In the genomic region with DNA sequence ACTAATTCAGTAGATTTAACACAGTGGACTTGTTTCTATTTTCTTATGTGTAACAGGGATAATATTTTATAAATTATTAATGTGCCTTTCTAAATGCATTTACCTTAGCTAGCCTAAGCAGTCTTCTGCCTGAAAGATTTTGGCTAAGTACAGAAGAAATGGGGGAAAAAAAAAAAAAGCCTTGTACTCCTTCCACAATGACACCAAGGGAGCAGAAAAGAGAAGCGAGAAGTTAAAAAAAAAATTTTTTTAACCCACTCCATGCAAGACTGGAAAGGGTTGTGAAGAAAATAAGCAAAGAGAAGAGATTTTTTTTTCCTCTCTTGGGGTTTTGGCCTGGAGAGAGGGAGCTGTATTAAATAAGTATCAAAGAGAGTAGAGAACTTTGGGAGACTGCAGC, we compare ENCODE assay signal across 13 cellular contexts.
DNase-seq lines count a peak whose midpoint lies in the region; ATAC-seq, FAIRE-seq and TF ChIP-seq lines count a peak whose summit lies in the region.
"Had no signal": no experiment of that assay in that cellular context is flagged by ENCODE, and none has a peak within 500 bp of the region (broad histone marks: within the 10 kb centered on the region; RNA-seq: fewer than 3 reads in every experiment).

No MANE protein-coding gene starts in this region.

- H3K9ac ChIP-seq in OCI-LY3 (ENCODE audit: low read length): no peak overlapping the region

- peaks cover 16% of the 10 kb centered on the region for H3K36me3 Mint-ChIP-seq in activated naive CD4-positive, alpha-beta T cell treated with anti-CD3 and anti-CD28 coated beads, Interleukin-2, amount 10 ng/mL, durations not matched to agents 7 days and 5 days

- H3K36me3 ChIP-seq in OCI-LY3 (replicated peaks; ENCODE audit: low read depth, low read length): no peaks in the 10 kb centered on the region
- H3K36me3 ChIP-seq: cardiac muscle cell, pancreas had no signal

- no peaks in the 10 kb centered on the region for H3K9me3 ChIP-seq in OCI-LY3 (ENCODE audit: insufficient read depth, low read length)
- H3K9me3 ChIP-seq: pancreas had no signal

- H3K79me2 ChIP-seq in OCI-LY3 (ENCODE audit: low read length): no peaks in the 10 kb centered on the region

- CTCF ChIA-PET in activated naive CD4-positive, alpha-beta T cell treated with anti-CD3 and anti-CD28 coated beads, Interleukin-2, amount 10 ng/mL, durations not matched to agents 7 days and 5 days (lab: Charles Lee): interaction anchor here (0.8 to 3.8 kb wide), 5 partner anchors 12 to 72 kb away, joined by 3 to 18 read pairs (median 4); no protein-coding TSS in a partner anchor

- no peaks in the 10 kb centered on the region for H3K27me3 Mint-ChIP-seq in activated naive CD4-positive, alpha-beta T cell treated with anti-CD3 and anti-CD28 coated beads, Interleukin-2, amount 10 ng/mL, durations not matched to agents 7 days and 5 days

- peak overlapping the region; percentile 93 for H3K27ac Mint-ChIP-seq in activated naive CD4-positive, alpha-beta T cell treated with anti-CD3 and anti-CD28 coated beads, Interleukin-2, amount 10 ng/mL, durations not matched to agents 7 days and 5 days

- H3K4me3 Mint-ChIP-seq in activated naive CD4-positive, alpha-beta T cell treated with anti-CD3 and anti-CD28 coated beads, Interleukin-2, amount 10 ng/mL, durations not matched to agents 7 days and 5 days: peak overlapping the region; percentile 37

- no peaks in the 10 kb centered on the region for H4K20me1 ChIP-seq in OCI-LY3 (ENCODE audit: insufficient read depth, low read length)

- no peak overlapping the region for H3K27ac ChIP-seq in OCI-LY3 (ENCODE audit: low read length)
- H3K27ac ChIP-seq: cardiac muscle cell, pancreas had no signal

- no peak for TF ChIP-seq CTCF in OCI-LY3 (IDR thresholded peaks at IDR 0.05; ENCODE audit: low read depth, low read length)

- no peaks in the 10 kb centered on the region for H3K27me3 ChIP-seq in OCI-LY3 (ENCODE audit: low read depth, low read length)
- H3K27me3 ChIP-seq: cardiac muscle cell, pancreas had no signal

- H3K4me3 ChIP-seq in OCI-LY3 (ENCODE audit: low read length): no peak overlapping the region
- H3K4me3 ChIP-seq: cardiac muscle cell, K562, pancreas had no signal

- peak overlapping the region; percentile 1; the same call in 1 of the 2 replicates for H2AFZ ChIP-seq in OCI-LY3 (ENCODE audit: low read depth, low read length)

- no peak for DNase-seq in activated naive CD4-positive, alpha-beta T cell treated with anti-CD3 and anti-CD28 coated beads, Interleukin-2, amount 10 ng/mL, durations not matched to agents 7 days and 5 days
- DNase-seq in activated naive CD4-positive, alpha-beta T cell treated with anti-CD3 and anti-CD28 coated beads, Interleukin-2, amount 50 U/mL, for 16 hours: no peak
- no peak for DNase-seq in HTR-8/SVneo (ENCODE audit: insufficient read length, low spot score)
- no peak for DNase-seq in hepatic stellate cell (ENCODE audit: low spot score)
- DNase-seq in midbrain (lab: John Stamatoyannopoulos, UW): no peak
- DNase-seq in stimulated activated CD8-positive, alpha-beta memory T cell treated with anti-CD3 and anti-CD28 coated beads, Interleukin-4, amount 100 ng/mL, for 48 hours: no peak
- DNase-seq: NCI-H446 treated with DMSO at 0.1 percent for 48 hours, pancreas had no signal

- H3K4me1 Mint-ChIP-seq in activated naive CD4-positive, alpha-beta T cell treated with anti-CD3 and anti-CD28 coated beads, Interleukin-2, amount 10 ng/mL, durations not matched to agents 7 days and 5 days: peaks cover 84% of the 10 kb centered on the region

- H3K4me2 ChIP-seq in OCI-LY3 (ENCODE audit: low read length): peak overlapping the region; percentile 34; the same call in 1 of the 2 replicates

- FAIRE-seq in HTR-8/SVneo (lab: Jason Lieb, UNC): no peak
- FAIRE-seq: K562, pancreas, urothelium cell line had no signal

- ATAC-seq in HG02678 (IDR thresholded peaks at IDR 0.05; ENCODE audit: unreplicated experiment): peak; percentile 15
- ATAC-seq: K562, pancreas had no signal

- H3K9me3 Mint-ChIP-seq in activated naive CD4-positive, alpha-beta T cell treated with anti-CD3 and anti-CD28 coated beads, Interleukin-2, amount 10 ng/mL, durations not matched to agents 7 days and 5 days: no peaks in the 10 kb centered on the region

- peaks cover 10% of the 10 kb centered on the region; the same call in 1 of the 2 replicates for H3K4me1 ChIP-seq in OCI-LY3 (ENCODE audit: low read length)
- H3K4me1 ChIP-seq: pancreas had no signal
